ENCODE assay signal across 12 cellular contexts in genomic region chr11:10604340-10604748, GRCh38. TPM values are rescaled to one million over a fixed set of nuclear protein-coding genes. Genes with fewer than 3 reads are reported as not detected.
DNase-seq lines count a peak whose midpoint lies in the region; ATAC-seq lines count a peak whose summit lies in the region.
"Had no signal": no experiment of that assay in that cellular context is flagged by ENCODE, and none has a peak within 500 bp of the region (broad histone marks: within the 10 kb centered on the region; RNA-seq: fewer than 3 reads in every experiment).

No MANE protein-coding gene starts in this region.

- H3K36me3 ChIP-seq in esophagus (ENCODE audit: control insufficient read depth in 2 of 2, insufficient read depth in 2 of 2, low read length in 1 of 2) (no peaks in the 10 kb centered on the region), muscle layer of colon (ENCODE audit: insufficient read depth, low read length) (peaks cover 82% of the 10 kb centered on the region), urinary bladder (ENCODE audit: insufficient read depth) (no peaks in the 10 kb centered on the region)
- H3K36me3 ChIP-seq: cardiac muscle cell, thyroid gland had no signal

- H3K27ac ChIP-seq in esophagus (ENCODE audit: low read depth in 2 of 2, low read length in 1 of 2) (peak overlapping the region; percentile 84 to 92), muscle layer of colon (ENCODE audit: low read depth, low read length) (peak overlapping the region; percentile 12), urinary bladder (ENCODE audit: low read depth) (peak overlapping the region; percentile 93)
- H3K27ac ChIP-seq: cardiac muscle cell, thyroid gland had no signal

- H3K9me3 ChIP-seq in esophagus (ENCODE audit: control insufficient read depth in 2 of 2, insufficient read depth in 1 of 2, low read depth in 1 of 2, low read length in 1 of 2), result no peaks in the 10 kb centered on the region
- no peaks in the 10 kb centered on the region for H3K9me3 ChIP-seq in muscle layer of colon (ENCODE audit: low read length)
- H3K9me3 ChIP-seq: thyroid gland had no signal

- no peaks in the 10 kb centered on the region for H3K27me3 ChIP-seq in esophagus (ENCODE audit: control insufficient read depth in 1 of 2, insufficient read depth in 2 of 2, low read length in 2 of 2)
- H3K27me3 ChIP-seq in muscle layer of colon (ENCODE audit: control insufficient read depth in 1 of 2, insufficient read depth in 2 of 2, low read length in 2 of 2), result no peaks in the 10 kb centered on the region
- H3K27me3 ChIP-seq: cardiac muscle cell, thyroid gland had no signal

- WGBS in esophagus, 2 donors, result 29 to 35% methylated on average over 9 of the region's 9 CpGs
- WGBS in urinary bladder, result 32% methylated on average over 9 of the region's 9 CpGs

- H3K4me3 ChIP-seq in esophagus (ENCODE audit: low read depth in 1 of 2, low read length in 2 of 2) (no peak overlapping the region), muscle layer of colon (ENCODE audit: low read depth in 1 of 2, low read length in 2 of 2) (no peak overlapping the region), urinary bladder (ENCODE audit: low read depth, low read length) (no peak overlapping the region)
- H3K4me3 ChIP-seq: cardiac muscle cell, thyroid gland had no signal

- H3K4me1 ChIP-seq in esophagus (ENCODE audit: control insufficient read depth in 2 of 2, insufficient read depth in 2 of 2, low read length in 1 of 2) (peaks cover 10 to 23% of the 10 kb centered on the region in 2 donors), muscle layer of colon (ENCODE audit: insufficient read depth, low read length) (peaks cover 24% of the 10 kb centered on the region), urinary bladder (ENCODE audit: insufficient read depth) (no peaks in the 10 kb centered on the region)

- no peak for ATAC-seq in HG03039 (IDR thresholded peaks at IDR 0.05; ENCODE audit: unreplicated experiment)
- ATAC-seq: PC-3 had no signal

- no peak overlapping the region for H3K9ac ChIP-seq in muscle layer of colon (ENCODE audit: low read length)

- DNase-seq in SKM-1 treated with dmso at 0.1 percent for 144 hours (lab: John Stamatoyannopoulos, UW; ENCODE audit: unreplicated experiment), result peak; percentile 23
- no peak for DNase-seq in SKM-1 (lab: John Stamatoyannopoulos, UW; ENCODE audit: unreplicated experiment)
- no peak for DNase-seq in stimulated activated CD8-positive, alpha-beta memory T cell treated with anti-CD3 and anti-CD28 coated beads, Interleukin-4, amount 100 ng/mL, for 48 hours
- no peak for DNase-seq in NCI-H526 (lab: John Stamatoyannopoulos, UW)
- DNase-seq: NCI-H1105, PC-3 had no signal

RNA-seq across cellular contexts. Expression of gene LYVE1, which starts 35.9 kb away (rescaled TPM):
- polyA plus RNA-seq in esophagus (1 to 10 TPM; 4.1 to 6.2 TPM), urinary bladder (99.9 TPM)
- 141 TPM for total RNA-seq in urinary bladder
- total RNA-seq: cardiac muscle cell, PC-3 had no signal
- polyA plus RNA-seq: cardiac muscle cell had no signal

Comparison
In these comparisons a context has a peak if more than half of its experiments do, and no peak if none do; other contexts are left out.
1. H3K27ac ChIP-seq: peak in every context shown above with its lines; median percentile 93 in urinary bladder; 88 in esophagus; 12 in muscle layer of colon.
2. RNA of gene LYVE1, which starts 35.9 kb away (polyA plus RNA-seq): 99.9 TPM in urinary bladder (single experiment); 4.1 to 6.2 TPM in esophagus; every median in the first group is over 10 times any median in the second.